ENCODE assay signal across 1 cellular context in genomic region chr22:24405631-24406321, GRCh38.
TF ChIP-seq lines count a peak whose summit lies in the region.

No MANE protein-coding gene starts in this region.

TF ChIP-seq in IMR-90, 13 proteins besides CTCF, POLR2A, EP300 and RAD21:
- TF ChIP-seq SMC3 (IDR thresholded peaks at IDR 0.05; ENCODE audit: low read depth, low read length) (no peak), BHLHE40 (IDR thresholded peaks at IDR 0.05; ENCODE audit: low read depth, low read length) (no peak), RCOR1 (IDR thresholded peaks at IDR 0.05; ENCODE audit: insufficient replicate concordance, low read length) (no peak), RFX5 (IDR thresholded peaks at IDR 0.05; ENCODE audit: low read depth, low read length) (no peak), FOS (IDR thresholded peaks at IDR 0.05; ENCODE audit: low read depth, low read length) (no peak), NFE2L2 (IDR thresholded peaks at IDR 0.05; ENCODE audit: low read depth, low read length) (no peak), CHD1 (IDR thresholded peaks at IDR 0.05; ENCODE audit: low read depth, low read length) (no peak), ELK1 (IDR thresholded peaks at IDR 0.05; ENCODE audit: borderline replicate concordance, low read depth, low read length) (no peak), MAZ (IDR thresholded peaks at IDR 0.05; ENCODE audit: borderline replicate concordance, low read depth, low read length) (no peak), CEBPB (IDR thresholded peaks at IDR 0.05; ENCODE audit: low read depth, low read length) (no peak), USF2 (IDR thresholded peaks at IDR 0.05; ENCODE audit: low read depth, low read length) (no peak), MAFK (IDR thresholded peaks at IDR 0.05; ENCODE audit: low read depth, low read length) (no peak), MXI1 (IDR thresholded peaks at IDR 0.05; ENCODE audit: borderline replicate concordance, low read depth, low read length) (no peak)
TF ChIP-seq in IMR-90: peak in this region for 0.
